In the genomic region with DNA sequence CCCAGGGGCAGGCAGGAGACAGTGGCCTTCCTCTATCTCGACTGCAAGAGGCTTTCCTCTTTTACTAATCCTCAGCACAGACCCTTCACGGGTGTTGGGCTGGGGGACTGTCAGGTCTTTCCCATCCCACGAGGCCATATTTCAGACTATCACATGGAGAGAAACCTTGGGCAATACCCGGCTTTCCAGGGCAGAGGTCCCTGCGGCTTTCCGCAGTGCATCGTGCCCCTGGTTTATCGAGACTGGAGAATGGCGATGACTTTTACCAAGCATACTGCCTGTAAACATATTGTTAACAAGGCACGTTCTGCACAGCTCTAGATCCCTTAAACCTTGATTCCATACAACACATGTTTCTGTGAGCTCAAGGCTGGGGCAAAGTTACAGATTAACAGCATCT, we compare ENCODE assay signal across 6 cellular contexts. TPM values are rescaled to one million over a fixed set of nuclear protein-coding genes. Genes with fewer than 3 reads are reported as not detected.
DNase-seq lines count a peak whose midpoint lies in the region; ATAC-seq and TF ChIP-seq lines count a peak whose summit lies in the region.
"Not testable (repeated sequence)": the region's sequence is repeated elsewhere in the genome, so short reads cannot be mapped to it uniquely, and the experiment has no call there.
"Had no signal": no experiment of that assay in that cellular context is flagged by ENCODE, and none has a peak within 500 bp of the region (broad histone marks: within the 10 kb centered on the region; RNA-seq: fewer than 3 reads in every experiment).

No MANE protein-coding gene starts in this region.

- H3K4me1 ChIP-seq in Loucy (ENCODE audit: insufficient read depth, low read length, poor library complexity, severe bottlenecking), result peaks cover 20% of the 10 kb centered on the region

- H3K36me3 Mint-ChIP-seq in activated T-helper 17 cell treated with anti-CD3 and anti-CD28 coated beads, Interleukin-2, amount 50 U/mL, for 72 hours (ENCODE audit: low read depth), result peaks cover 37% of the 10 kb centered on the region
- H3K36me3 Mint-ChIP-seq in immature natural killer cell, result peaks cover 3 to 13% (median 4%) of the 10 kb centered on the region in 3 donors

- H3K27me3 ChIP-seq in Loucy (ENCODE audit: insufficient read depth, low read length, poor library complexity, severe bottlenecking), result not testable (repeated sequence)

- not testable (repeated sequence) for H3K9ac ChIP-seq in Loucy (ENCODE audit: low read depth, low read length, poor library complexity, severe bottlenecking)

- not testable (repeated sequence) for TF ChIP-seq CTCF in Loucy (conservative IDR thresholded peaks at IDR 0.05; ENCODE audit: low read length)

- H3K4me3 Mint-ChIP-seq in activated T-helper 17 cell treated with anti-CD3 and anti-CD28 coated beads, Interleukin-2, amount 50 U/mL, for 72 hours, result peak overlapping the region; percentile 97
- peak overlapping the region; percentile 17 to 97 (median 49) for H3K4me3 Mint-ChIP-seq in immature natural killer cell
- peak overlapping the region; percentile 7 to 17 for H3K4me3 Mint-ChIP-seq in stimulated activated naive CD8-positive, alpha-beta T cell treated with anti-CD3 and anti-CD28 coated beads, Interleukin-15, amount 100 ng/mL, for 72 hours

- H3K9me2 ChIP-seq in Loucy (replicated peaks; ENCODE audit: low read depth, low read length), result not testable (repeated sequence)

- not testable (repeated sequence) for H3F3A ChIP-seq in Loucy (ENCODE audit: low read depth)

- H3K27ac Mint-ChIP-seq in activated T-helper 17 cell treated with anti-CD3 and anti-CD28 coated beads, Interleukin-2, amount 50 U/mL, for 72 hours; immature natural killer cell; stimulated activated naive CD8-positive, alpha-beta T cell treated with anti-CD3 and anti-CD28 coated beads, Interleukin-15, amount 100 ng/mL, for 72 hours: not testable (repeated sequence)

- H3K9me3 Mint-ChIP-seq in activated T-helper 17 cell treated with anti-CD3 and anti-CD28 coated beads, Interleukin-2, amount 50 U/mL, for 72 hours; immature natural killer cell; stimulated activated naive CD8-positive, alpha-beta T cell treated with anti-CD3 and anti-CD28 coated beads, Interleukin-15, amount 100 ng/mL, for 72 hours: not testable (repeated sequence)

- H3K27me3 Mint-ChIP-seq in activated T-helper 17 cell treated with anti-CD3 and anti-CD28 coated beads, Interleukin-2, amount 50 U/mL, for 72 hours; immature natural killer cell (ENCODE audit: low read depth in 3 of 3); stimulated activated naive CD8-positive, alpha-beta T cell treated with anti-CD3 and anti-CD28 coated beads, Interleukin-15, amount 100 ng/mL, for 72 hours: not testable (repeated sequence)

- not testable (repeated sequence) for H4K20me1 ChIP-seq in Loucy (ENCODE audit: insufficient read depth, low read length, poor library complexity, severe bottlenecking)

- DNase-seq in immature natural killer cell; stimulated activated naive CD8-positive, alpha-beta T cell treated with anti-CD3 and anti-CD28 coated beads, Interleukin-15, amount 100 ng/mL, for 72 hours: not testable (repeated sequence)

- not testable (repeated sequence) for H2AFZ ChIP-seq in Loucy (ENCODE audit: low read length)

- H3K4me3 ChIP-seq in Loucy (ENCODE audit: low read length, poor library complexity, severe bottlenecking), result not testable (repeated sequence)

- peaks cover 32% of the 10 kb centered on the region for H3K79me2 ChIP-seq in Loucy (ENCODE audit: insufficient read depth, low read length)

- not testable (repeated sequence) for H3K4me1 Mint-ChIP-seq in activated T-helper 17 cell treated with anti-CD3 and anti-CD28 coated beads, Interleukin-2, amount 50 U/mL, for 72 hours
- H3K4me1 Mint-ChIP-seq in immature natural killer cell, result peaks cover 24% of the 10 kb centered on the region in 2 donors
- H3K4me1 Mint-ChIP-seq in stimulated activated naive CD8-positive, alpha-beta T cell treated with anti-CD3 and anti-CD28 coated beads, Interleukin-15, amount 100 ng/mL, for 72 hours, result peaks cover 44% of the 10 kb centered on the region

- H3K9me3 ChIP-seq in Loucy (ENCODE audit: insufficient read depth, low read depth, low read length), result not testable (repeated sequence)

- peak overlapping the region; percentile 98 for H3K4me2 ChIP-seq in Loucy (ENCODE audit: low read depth, low read length, poor library complexity, severe bottlenecking)

- ATAC-seq in activated T-helper 17 cell treated with anti-CD3 and anti-CD28 coated beads, Interleukin-2, amount 50 U/mL, for 72 hours (replicated peaks); stimulated activated naive CD8-positive, alpha-beta T cell treated with anti-CD3 and anti-CD28 coated beads, Interleukin-15, amount 100 ng/mL, for 72 hours: not testable (repeated sequence)

- H3K36me3 ChIP-seq in Loucy (ENCODE audit: insufficient read depth, low read length), result not testable (repeated sequence)

RNA-seq across cellular contexts. Expression of a gene that starts 2.1 kb away (rescaled TPM):
- 10 to 100 TPM; 41.8 to 51.8 TPM for total RNA-seq in activated T-helper 17 cell treated with anti-CD3 and anti-CD28 coated beads, Interleukin-2, amount 50 U/mL, for 72 hours
- polyA plus RNA-seq in immature natural killer cell, result 1 to 10 TPM in 2 of 3 donors, not detected in 1; 1.5 to 7.3 TPM

RNA-seq across cellular contexts. Expression of a gene that starts 7.0 kb away (rescaled TPM):
- 10 to 100 TPM; 15.1 to 24.7 TPM for total RNA-seq in activated T-helper 17 cell treated with anti-CD3 and anti-CD28 coated beads, Interleukin-2, amount 50 U/mL, for 72 hours
- polyA plus RNA-seq in immature natural killer cell, result 1 to 10 TPM in 2 of 3 donors, under 1 TPM in 1; 0.36 to 1.6 (median 1.1) TPM

RNA-seq across cellular contexts. Expression of a gene that starts 33.3 kb away (rescaled TPM):
- total RNA-seq in activated T-helper 17 cell treated with anti-CD3 and anti-CD28 coated beads, Interleukin-2, amount 50 U/mL, for 72 hours, result 10 to 100 TPM; 11.5 to 19.6 TPM
- polyA plus RNA-seq in immature natural killer cell, result 10 to 100 TPM in 1 of 3 donors, 1 to 10 TPM in 1, not detected in 1; 2.7 to 11.4 TPM

RNA-seq across cellular contexts. Expression of a gene that starts 36.3 kb away (rescaled TPM):
- not detected for total RNA-seq in activated T-helper 17 cell treated with anti-CD3 and anti-CD28 coated beads, Interleukin-2, amount 50 U/mL, for 72 hours
- polyA plus RNA-seq in immature natural killer cell, result not detected
- total RNA-seq: frontal cortex, occipital lobe had no signal

RNA-seq across cellular contexts. Expression of a gene that starts 47.6 kb away (rescaled TPM):
- total RNA-seq in activated T-helper 17 cell treated with anti-CD3 and anti-CD28 coated beads, Interleukin-2, amount 50 U/mL, for 72 hours, result 10 to 100 TPM; 43.8 to 55.8 TPM
- 10 to 100 TPM; 43.0 to 72.7 (median 54.3) TPM for polyA plus RNA-seq in immature natural killer cell

Comparison
In these comparisons a context has a peak if more than half of its experiments do, and no peak if none do; other contexts are left out.
1. H3K4me3 Mint-ChIP-seq: peak in every context shown above with its lines; median percentile 97 in activated T-helper 17 cell treated with anti-CD3 and anti-CD28 coated beads, Interleukin-2, amount 50 U/mL, for 72 hours; 49 in immature natural killer cell; 12 in stimulated activated naive CD8-positive, alpha-beta T cell treated with anti-CD3 and anti-CD28 coated beads, Interleukin-15, amount 100 ng/mL, for 72 hours.